ENCODE assay signal across 9 cellular contexts in the genomic region with DNA sequence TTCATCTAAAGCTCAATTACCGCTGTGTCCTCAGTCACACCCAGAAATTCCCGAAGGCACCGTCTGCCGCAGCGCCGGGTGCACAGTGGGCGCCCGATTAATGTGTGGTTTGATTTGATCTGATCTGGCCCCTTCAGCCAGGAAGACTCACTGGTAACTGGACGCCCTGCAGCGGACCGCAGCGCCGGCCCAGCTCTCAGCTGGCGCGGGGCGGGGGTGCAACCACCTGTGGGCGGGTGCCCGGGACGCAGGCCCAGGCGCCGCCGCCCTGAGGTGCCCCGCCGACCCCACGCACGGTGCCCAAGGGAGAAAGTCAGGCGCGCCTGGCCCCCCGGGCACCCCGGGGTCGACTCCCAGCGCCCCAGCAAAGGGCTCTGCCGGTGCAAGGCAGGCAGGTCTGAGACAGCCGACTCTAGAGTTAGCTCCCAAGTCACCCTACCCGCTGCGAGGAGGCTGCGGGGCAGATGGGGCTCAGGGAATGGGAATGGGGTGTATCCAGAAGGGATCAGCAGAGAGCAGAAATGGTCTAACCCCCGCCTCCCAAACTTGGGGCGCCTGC. TPM values are rescaled to one million over a fixed set of nuclear protein-coding genes. Genes with fewer than 3 reads are reported as not detected.
DNase-seq lines count a peak whose midpoint lies in the region; ATAC-seq and TF ChIP-seq lines count a peak whose summit lies in the region.
"Had no signal": no experiment of that assay in that cellular context is flagged by ENCODE, and none has a peak within 500 bp of the region (broad histone marks: within the 10 kb centered on the region; RNA-seq: fewer than 3 reads in every experiment).

No MANE protein-coding gene starts in this region.

- H3K4me3 Mint-ChIP-seq in CD4-positive, alpha-beta T cell, result peak overlapping the region; percentile 80

- no peak for ATAC-seq in CD4-positive, alpha-beta T cell (ENCODE audit: poor library complexity)
- peak; percentile 39 for ATAC-seq in mucosa of descending colon

- H3K4me1 ChIP-seq in mucosa of descending colon (ENCODE audit: low read depth), result peaks cover 22% of the 10 kb centered on the region

- H3K27me3 Mint-ChIP-seq in CD4-positive, alpha-beta T cell, result peaks cover 78% of the 10 kb centered on the region

- H3K36me3 Mint-ChIP-seq in CD4-positive, alpha-beta T cell (ENCODE audit: low read depth), result no peaks in the 10 kb centered on the region

- H3K4me3 ChIP-seq in choroid plexus epithelial cell (ENCODE audit: low read depth, low read length) (peak overlapping the region; percentile 60), mucosa of descending colon (peak overlapping the region; percentile 56)

- CTCF ChIA-PET in CD4-positive, alpha-beta T cell (lab: Charles Lee), result no interaction called here

- intact Hi-C loops in CD4-positive, alpha-beta T cell (cut with DNase I, micrococcal nuclease), result no loop called here
- intact Hi-C loops in mucosa of descending colon (cut with DNase I, micrococcal nuclease), result no loop called here

- H3K4me1 Mint-ChIP-seq in CD4-positive, alpha-beta T cell (ENCODE audit: low read depth), result peaks cover 15% of the 10 kb centered on the region

- no peaks in the 10 kb centered on the region for H3K9me3 ChIP-seq in CD4-positive, alpha-beta T cell (ENCODE audit: control insufficient read depth, low read length)
- no peaks in the 10 kb centered on the region for H3K9me3 ChIP-seq in mucosa of descending colon

- H3K27ac Mint-ChIP-seq in CD4-positive, alpha-beta T cell, result no peak overlapping the region

- no peaks in the 10 kb centered on the region for H3K36me3 ChIP-seq in mucosa of descending colon (ENCODE audit: low read depth)

- DNase-seq in CD4-positive, alpha-beta T cell, result no peak
- peak; percentile 28 for DNase-seq in NCI-H2029 treated with DMSO at 0.1 percent for 48 hours (lab: John Stamatoyannopoulos, UW)
- no peak for DNase-seq in choroid plexus epithelial cell (ENCODE audit: low read depth)
- peak; percentile 66 to 79 (median 67) for DNase-seq in mucosa of descending colon
- no peak for DNase-seq in stimulated activated naive CD4-positive, alpha-beta T cell treated with Interleukin-2 at 50 U/mL for 16 hours (lab: John Stamatoyannopoulos, UW)
- DNase-seq in stimulated activated naive CD4-positive, alpha-beta T cell (lab: John Stamatoyannopoulos, UW), result no peak
- no peak for DNase-seq in DMS114 treated with DMSO at 0.1 percent for 48 hours (lab: John Stamatoyannopoulos, UW; ENCODE audit: unreplicated experiment)
- DNase-seq in inferior parietal cortex (ENCODE audit: extremely low spot score), result no peak
- DNase-seq: NCI-H2107 had no signal

- TF ChIP-seq CTCF in CD4-positive, alpha-beta T cell (IDR thresholded peaks at IDR 0.05), result no peak
- TF ChIP-seq CTCF in choroid plexus epithelial cell (conservative IDR thresholded peaks at IDR 0.05; ENCODE audit: low read depth, low read length) (no peak), mucosa of descending colon (IDR thresholded peaks at IDR 0.05) (no peak)

- no peak overlapping the region for H3K27ac ChIP-seq in CD4-positive, alpha-beta T cell (ENCODE audit: low read depth, low read length)

- no peaks in the 10 kb centered on the region for H3K9me3 Mint-ChIP-seq in CD4-positive, alpha-beta T cell

- POLR2A ChIA-PET in CD4-positive, alpha-beta T cell (lab: Charles Lee), result no interaction called here

- H3K27me3 ChIP-seq in CD4-positive, alpha-beta T cell (ENCODE audit: control insufficient read depth, insufficient read depth, low read length), result peaks cover 54% of the 10 kb centered on the region

RNA-seq across cellular contexts. Expression of a gene that starts 1.7 kb away (rescaled TPM):
- not detected for total RNA-seq in CD4-positive, alpha-beta T cell
- total RNA-seq in mucosa of descending colon, result 100 to 1,000 TPM in 2 of 3 donors, 10 to 100 TPM in 1; 56.3 to 163 (median 122) TPM

Comparison
In these comparisons a context has a peak if more than half of its experiments do, and no peak if none do; other contexts are left out.
1. DNase-seq: peak in NCI-H2029 treated with DMSO at 0.1 percent for 48 hours (single experiment) and mucosa of descending colon (3 of 3); none in CD4-positive, alpha-beta T cell (0 of 10), choroid plexus epithelial cell (single experiment), stimulated activated naive CD4-positive, alpha-beta T cell treated with Interleukin-2 at 50 U/mL for 16 hours (single experiment), stimulated activated naive CD4-positive, alpha-beta T cell (0 of 6), DMS114 treated with DMSO at 0.1 percent for 48 hours (single experiment) and inferior parietal cortex (single experiment).
2. RNA of a gene that starts 1.7 kb away (total RNA-seq): 56.3 to 163 TPM in mucosa of descending colon; not detected in CD4-positive, alpha-beta T cell; every median in the first group is over 10 times any median in the second.